Comparison of ENCODE assay signal across 8 cellular contexts in genomic region chr16:14927777-14928714, GRCh38. TPM values are rescaled to one million over a fixed set of nuclear protein-coding genes. Genes with fewer than 3 reads are reported as not detected.
A peak's percentile ranks its signal among the peaks of the same experiment; 100 is the strongest.
DNase-seq lines count a peak whose midpoint lies in the region; ATAC-seq, FAIRE-seq and TF ChIP-seq lines count a peak whose summit lies in the region.
"Not testable (repeated sequence)": the region's sequence is repeated elsewhere in the genome, so short reads cannot be mapped to it uniquely, and the experiment has no call there.

No MANE protein-coding gene starts in this region.

- not testable (repeated sequence) for H3K9me3 Mint-ChIP-seq in activated T-cell treated with anti-CD3 and anti-CD28 coated beads, Interleukin-2, amount 50 U/mL, for 24 hours

- CTCF ChIA-PET in A549 (lab: Yijun Ruan, JAX); OCI-LY7 (lab: Charles Lee; ENCODE audit: unreplicated experiment): not testable (repeated sequence)

- intact Hi-C loops in OCI-LY7 (cut with micrococcal nuclease; ENCODE audit: unreplicated experiment); heart left ventricle (cut with DNase I); mucosa of descending colon (cut with DNase I, micrococcal nuclease); spleen (cut with DNase I; ENCODE audit: low total_unique reads): not testable (repeated sequence)

- not testable (repeated sequence) for BruUV-seq in OCI-LY7 (replicated peaks; lab: Mats Ljungman, UMichigan)

- TF ChIP-seq EP300 in A549 (IDR thresholded peaks at IDR 0.05), result not testable (repeated sequence)

- not testable (repeated sequence) for H3K9me3 ChIP-seq in A549; OCI-LY7 (ENCODE audit: low read length); heart left ventricle; mucosa of descending colon; spleen

- ATAC-seq in A549, result peak; percentile 77 to 93
- ATAC-seq in heart left ventricle, result peak; percentile 37 to 89 (median 66)
- peak; percentile 45 for ATAC-seq in mucosa of descending colon

- TF ChIP-seq POLR2A in A549 (IDR thresholded peaks at IDR 0.05; ENCODE audit: low read length); heart left ventricle (IDR thresholded peaks at IDR 0.05); spleen (IDR thresholded peaks at IDR 0.05): not testable (repeated sequence)

- not testable (repeated sequence) for H3K27ac ChIP-seq in A549; OCI-LY7 (ENCODE audit: low read depth, low read length, poor library complexity, severe bottlenecking); heart left ventricle; spleen

- H4K20me1 ChIP-seq in OCI-LY7 (ENCODE audit: insufficient read depth, low read length), result not testable (repeated sequence)

- not testable (repeated sequence) for H3K4me3 ChIP-seq in A549; GM12865 (ENCODE audit: low read depth, low read length); OCI-LY7 (ENCODE audit: low read depth, low read length, poor library complexity, severe bottlenecking); heart left ventricle; mucosa of descending colon; spleen

- not testable (repeated sequence) for H3K36me3 ChIP-seq in OCI-LY7 (ENCODE audit: insufficient read depth, low read length); heart left ventricle; mucosa of descending colon (ENCODE audit: low read depth)
- peaks cover 0 to 17% (median 1%) of the 10 kb centered on the region in 6 donors for H3K36me3 ChIP-seq in spleen

- POLR2A ChIA-PET in A549 (lab: Yijun Ruan, JAX); OCI-LY7 (lab: Charles Lee): not testable (repeated sequence)

- TF ChIP-seq CTCF in A549 (IDR thresholded peaks at IDR 0.05); GM12865 (IDR thresholded peaks at IDR 0.05; ENCODE audit: insufficient read depth, low read depth, low read length, missing control alignments); OCI-LY7 (conservative IDR thresholded peaks at IDR 0.05; ENCODE audit: low read length); heart left ventricle (IDR thresholded peaks at IDR 0.05); mucosa of descending colon (IDR thresholded peaks at IDR 0.05); spleen (IDR thresholded peaks at IDR 0.05 in 8 of 11, conservative IDR thresholded peaks at IDR 0.05 in 3 of 11): not testable (repeated sequence)

- WGBS in A549 (ENCODE audit: missing lambda C conversion rate), result 73% methylated on average over 8 of the region's 31 CpGs
- 73 to 78% (median 75%) methylated on average over 6 to 9 of the region's 31 CpGs for WGBS in heart left ventricle, 4 donors
- 78 to 83% (median 79%) methylated on average over 6 to 9 of the region's 31 CpGs for WGBS in spleen, 5 donors

- not testable (repeated sequence) for H3K79me2 ChIP-seq in OCI-LY7 (ENCODE audit: insufficient read depth, low read depth, low read length)

- not testable (repeated sequence) for H3K4me3 Mint-ChIP-seq in activated T-cell treated with anti-CD3 and anti-CD28 coated beads, Interleukin-2, amount 50 U/mL, for 24 hours

- peak; percentile 0 to 32 for DNase-seq in A549 (ENCODE audit: low read depth in 1 of 2, low spot score in 1 of 2)
- DNase-seq in GM12865 (ENCODE audit: low read depth), result peak; percentile 6
- DNase-seq in OCI-LY7 (ENCODE audit: low spot score), result peak; percentile 0
- peak; percentile 33 for DNase-seq in activated T-cell treated with anti-CD3 and anti-CD28 coated beads, Interleukin-2, amount 50 U/mL, for 24 hours
- DNase-seq in dermis blood vessel endothelial cell, result peak; percentile 6
- DNase-seq in heart left ventricle, result peak in 4 of 5 donors; percentile 7 to 64 (median 20)
- peak in 2 of 3 donors; percentile 35 to 56 for DNase-seq in mucosa of descending colon
- peak; percentile 66 for DNase-seq in spleen

- not testable (repeated sequence) for H3K4me2 ChIP-seq in A549; OCI-LY7 (ENCODE audit: low read length)

- H3K36me3 Mint-ChIP-seq in activated T-cell treated with anti-CD3 and anti-CD28 coated beads, Interleukin-2, amount 50 U/mL, for 24 hours (ENCODE audit: low read depth), result not testable (repeated sequence)

- H3K27me3 ChIP-seq in heart left ventricle; spleen (replicated peaks in 1 of 7): not testable (repeated sequence)

- H2AFZ ChIP-seq in OCI-LY7 (ENCODE audit: low read length), result not testable (repeated sequence)

- not testable (repeated sequence) for H3K4me1 Mint-ChIP-seq in activated T-cell treated with anti-CD3 and anti-CD28 coated beads, Interleukin-2, amount 50 U/mL, for 24 hours (ENCODE audit: low read depth)

- not testable (repeated sequence) for H3K4me1 ChIP-seq in A549; OCI-LY7 (ENCODE audit: insufficient read depth, low read length, poor library complexity, severe bottlenecking); heart left ventricle; mucosa of descending colon (ENCODE audit: low read depth); spleen

- H3K9me2 ChIP-seq in OCI-LY7 (ENCODE audit: insufficient read depth, low read length), result not testable (repeated sequence)

- not testable (repeated sequence) for H3K27me3 Mint-ChIP-seq in activated T-cell treated with anti-CD3 and anti-CD28 coated beads, Interleukin-2, amount 50 U/mL, for 24 hours

- TF ChIP-seq RAD21 in A549 (conservative IDR thresholded peaks at IDR 0.05 in 1 of 2, IDR thresholded peaks at IDR 0.05 in 1 of 2), result not testable (repeated sequence)

- H3K27ac Mint-ChIP-seq in activated T-cell treated with anti-CD3 and anti-CD28 coated beads, Interleukin-2, amount 50 U/mL, for 24 hours, result peak overlapping the region; percentile 60

- FAIRE-seq in A549 (lab: Jason Lieb, UNC), result not testable (repeated sequence)

RNA-seq across cellular contexts. Expression of gene NPIPA1, which starts 9.2 kb away (rescaled TPM):
- polyA plus RNA-seq in A549 (2011; rRNA removed) (55.6 and 62.7 TPM in 2 replicates), A549 (2017; fragmentation: RNase III; extraction: RNeasy Plus Mini Kit Qiagen cat#74134 plus additional on column Dnase treatment) (55.4 to 61.2 TPM (median 59.9 TPM) in 3 replicates), heart left ventricle (10 to 100 TPM; 32.2 to 65.3 TPM), spleen (10 to 100 TPM; 56.4 to 61.2 (median 58.5) TPM)
- 45.4 and 59.4 TPM in 2 replicates for polyA plus RNA-seq in A549 (2012; cell fraction: cytosol; rRNA removed)
- 191 and 201 TPM in 2 replicates for polyA plus RNA-seq in A549 (2012; cell fraction: nucleus; rRNA removed)
- polyA minus RNA-seq in A549 (2011; rRNA and poly(A)+ RNA removed), result 11.1 and 16.3 TPM in 2 replicates
- 52.0 and 66.7 TPM in 2 replicates for total RNA-seq in OCI-LY7 (2014; rRNA removed; shearing (Covaris generic))
- total RNA-seq in OCI-LY7 (2022) (124 and 138 TPM in 2 replicates), dermis blood vessel endothelial cell (33.8 and 37.8 TPM in 2 replicates), heart left ventricle (10 to 100 TPM; 24.7 to 54.2 (median 40.7) TPM), mucosa of descending colon (100 to 1,000 TPM in 1 of 3 donors, 10 to 100 TPM in 2; 61.6 to 149 (median 96.3) TPM), spleen (100 to 1,000 TPM in 2 of 7 donors, 10 to 100 TPM in 5; 61.4 to 119 (median 78.2) TPM)

RNA-seq across cellular contexts. Expression of gene PDXDC1, which starts 46.8 kb away (rescaled TPM):
- polyA plus RNA-seq in A549 (2011; rRNA removed) (73.9 and 97.2 TPM in 2 replicates), A549 (2017; fragmentation: RNase III; extraction: RNeasy Plus Mini Kit Qiagen cat#74134 plus additional on column Dnase treatment) (71.4 to 78.2 TPM (median 71.7 TPM) in 3 replicates), heart left ventricle (10 to 100 TPM; 19.9 to 68.9 TPM), spleen (10 to 100 TPM; 17.7 to 29.6 (median 18.6) TPM)
- polyA plus RNA-seq in A549 (2012; cell fraction: cytosol; rRNA removed), result 34.3 and 40.0 TPM in 2 replicates
- 31.9 and 52.8 TPM in 2 replicates for polyA plus RNA-seq in A549 (2012; cell fraction: nucleus; rRNA removed)
- polyA minus RNA-seq in A549 (2011; rRNA and poly(A)+ RNA removed), result 82.8 and 95.5 TPM in 2 replicates
- total RNA-seq in OCI-LY7 (2014; rRNA removed; shearing (Covaris generic)), result 43.0 and 58.0 TPM in 2 replicates
- total RNA-seq in OCI-LY7 (2022) (83.3 and 85.3 TPM in 2 replicates), dermis blood vessel endothelial cell (119 and 124 TPM in 2 replicates), heart left ventricle (10 to 100 TPM; 43.4 to 80.0 (median 74.5) TPM), mucosa of descending colon (100 to 1,000 TPM; 161 to 258 (median 233) TPM), spleen (10 to 100 TPM; 51.0 to 80.7 (median 72.4) TPM)

Comparison
In these comparisons a context has a peak if more than half of its experiments do, and no peak if none do; other contexts are left out.
1. DNase-seq: peak in every context shown above with its lines; median percentile 66 in spleen; 46 in mucosa of descending colon; 33 in activated T-cell treated with anti-CD3 and anti-CD28 coated beads, Interleukin-2, amount 50 U/mL, for 24 hours; 20 in heart left ventricle; 16 in A549; 6 in GM12865; 6 in dermis blood vessel endothelial cell; 0 in OCI-LY7.